In genomic region chr15:39919740-39920509, GRCh38 we compare ENCODE assay signal across 1 cellular context.
TF ChIP-seq lines count a peak whose summit lies in the region.

Gene GPR176 (minus strand): TSS chr15:39920266. CDS start chr15:39920026, 240 bp downstream.

TF ChIP-seq in HEK293, 187 proteins besides CTCF, POLR2A, EP300 and RAD21 (continued from another document and continues in another):
- peak; percentile 28; the same call in 1 of the 2 replicates for TF ChIP-seq EGR2 (tag by site-specific recombination; IDR thresholded peaks at IDR 0.05; ENCODE audit: low read depth)
- peak; percentile 81 for TF ChIP-seq SP2 (tag by site-specific recombination; IDR thresholded peaks at IDR 0.05)
- no peak for TF ChIP-seq ZNF24 (tag by site-specific recombination; IDR thresholded peaks at IDR 0.05)
- TF ChIP-seq ZNF202 (tag by site-specific recombination; IDR thresholded peaks at IDR 0.05; ENCODE audit: borderline replicate concordance), result no peak
- no peak for TF ChIP-seq PRDM6 (tag by site-specific recombination; IDR thresholded peaks at IDR 0.05)
- no peak for TF ChIP-seq ZNF488 (tag by site-specific recombination; IDR thresholded peaks at IDR 0.05)
- TF ChIP-seq PRDM2 (tag by site-specific recombination; IDR thresholded peaks at IDR 0.05; ENCODE audit: borderline replicate concordance), result no peak
- no peak for TF ChIP-seq ZNF214 (tag by site-specific recombination; IDR thresholded peaks at IDR 0.05; ENCODE audit: borderline replicate concordance)
- no peak for TF ChIP-seq ZNF791 (tag by site-specific recombination; IDR thresholded peaks at IDR 0.05)
- no peak for TF ChIP-seq ZNF548 (tag by site-specific recombination; IDR thresholded peaks at IDR 0.05)
- TF ChIP-seq ZNF530 (tag by site-specific recombination; IDR thresholded peaks at IDR 0.05; ENCODE audit: low read depth), result no peak
- TF ChIP-seq PBX3 (CRISPR knock-in tag; IDR thresholded peaks at IDR 0.05), result no peak
- TF ChIP-seq SETDB1 (IDR thresholded peaks at IDR 0.05; ENCODE audit: insufficient read length, low read length), result no peak
- no peak for TF ChIP-seq ZNF138 (tag by site-specific recombination; IDR thresholded peaks at IDR 0.05; ENCODE audit: borderline replicate concordance)
- TF ChIP-seq ZNF518A (tag by site-specific recombination; conservative IDR thresholded peaks at IDR 0.05; ENCODE audit: low read depth), result no peak
- no peak for TF ChIP-seq ZNF433 (tag by site-specific recombination; IDR thresholded peaks at IDR 0.05; ENCODE audit: low read depth)
- no peak for TF ChIP-seq ZBTB48 (tag by site-specific recombination; IDR thresholded peaks at IDR 0.05)
- TF ChIP-seq ZNF366 (tag by site-specific recombination; conservative IDR thresholded peaks at IDR 0.05), result no peak
- peak; percentile 43; the same call in 1 of the 2 replicates for TF ChIP-seq HIC1 (tag by site-specific recombination; IDR thresholded peaks at IDR 0.05)
- no peak for TF ChIP-seq ZNF114 (tag by site-specific recombination; IDR thresholded peaks at IDR 0.05)
- TF ChIP-seq ZNF341 (tag by site-specific recombination; IDR thresholded peaks at IDR 0.05; ENCODE audit: low read depth), result no peak; the same call in 1 of the 2 replicates
- no peak for TF ChIP-seq ZNF157 (tag by site-specific recombination; IDR thresholded peaks at IDR 0.05)
- no peak for TF ChIP-seq SALL2 (tag by site-specific recombination; IDR thresholded peaks at IDR 0.05; ENCODE audit: borderline replicate concordance)
- TF ChIP-seq ZNF768 (tag by site-specific recombination; IDR thresholded peaks at IDR 0.05), result no peak
- TF ChIP-seq ZNF560 (tag by site-specific recombination; IDR thresholded peaks at IDR 0.05; ENCODE audit: borderline replicate concordance), result no peak
- TF ChIP-seq ZNF704 (tag by site-specific recombination; IDR thresholded peaks at IDR 0.05), result no peak
- TF ChIP-seq ZNF19 (tag by site-specific recombination; IDR thresholded peaks at IDR 0.05; ENCODE audit: low read depth), result no peak
- TF ChIP-seq ZNF664 (tag by site-specific recombination; IDR thresholded peaks at IDR 0.05), result no peak
- TF ChIP-seq ZNF175 (tag by site-specific recombination; IDR thresholded peaks at IDR 0.05), result no peak
- no peak for TF ChIP-seq ZNF658 (tag by site-specific recombination; IDR thresholded peaks at IDR 0.05)
- TF ChIP-seq ZBTB21 (tag by site-specific recombination; IDR thresholded peaks at IDR 0.05), result no peak
- no peak for TF ChIP-seq ZNF639 (tag by site-specific recombination; IDR thresholded peaks at IDR 0.05)
- no peak for TF ChIP-seq ZNF280D (tag by site-specific recombination; IDR thresholded peaks at IDR 0.05)
- no peak for TF ChIP-seq BCL11A (tag by site-specific recombination; IDR thresholded peaks at IDR 0.05; ENCODE audit: low read depth)
- TF ChIP-seq ZNF10 (tag by site-specific recombination; IDR thresholded peaks at IDR 0.05), result no peak
